Comparison of ENCODE assay signal across 11 cellular contexts in the genomic region with DNA sequence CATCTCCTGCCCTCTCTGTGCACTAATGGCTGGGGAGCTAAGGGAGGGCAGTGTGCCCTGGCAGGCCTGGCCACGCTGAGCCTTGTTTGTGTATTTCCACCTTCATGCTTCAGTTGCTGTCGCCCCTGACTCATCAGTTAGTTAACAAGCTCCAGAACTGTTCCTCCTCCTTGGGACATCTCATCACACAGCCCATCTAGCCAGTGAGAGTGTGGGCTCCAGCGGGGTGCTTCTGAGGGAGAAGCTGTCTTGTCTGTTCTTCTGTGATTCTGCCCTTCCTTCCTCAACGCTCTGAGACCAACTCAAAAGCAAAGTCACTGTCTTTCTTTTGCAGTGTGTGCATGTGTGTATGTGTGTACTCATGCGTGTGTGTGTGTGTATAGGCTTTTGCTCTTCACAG. TPM values are rescaled to one million over a fixed set of nuclear protein-coding genes. Genes with fewer than 3 reads are reported as not detected.
A peak's percentile ranks its signal among the peaks of the same experiment; 100 is the strongest.
DNase-seq lines count a peak whose midpoint lies in the region; ATAC-seq and TF ChIP-seq lines count a peak whose summit lies in the region.
"Had no signal": no experiment of that assay in that cellular context is flagged by ENCODE, and none has a peak within 500 bp of the region (broad histone marks: within the 10 kb centered on the region; RNA-seq: fewer than 3 reads in every experiment).

No MANE protein-coding gene starts in this region.

- no peak overlapping the region for H3K27ac Mint-ChIP-seq in stimulated activated effector memory CD8-positive, alpha-beta T cell treated with anti-CD3 and anti-CD28 coated beads, Interleukin-12 subunit alpha, Interleukin-12 subunit beta, amount 100 ng/mL, for 72 hours
- H3K27ac Mint-ChIP-seq in WTC11 (no peak overlapping the region), Calu3 (ENCODE audit: unreplicated experiment) (no peak overlapping the region)
- H3K27ac Mint-ChIP-seq: activated naive CD8-positive, alpha-beta T cell treated with anti-CD3 and anti-CD28 coated beads for 36 hours had no signal

- BruUV-seq in Calu3 (replicated peaks; lab: Mats Ljungman, UMichigan), result no TSS peak

- peak; percentile 21 for ATAC-seq in stimulated activated effector memory CD8-positive, alpha-beta T cell treated with anti-CD3 and anti-CD28 coated beads, Interleukin-12 subunit alpha, Interleukin-12 subunit beta, amount 100 ng/mL, for 72 hours
- ATAC-seq in WTC11, result no peak

- no peaks in the 10 kb centered on the region for H3K4me1 ChIP-seq in HAP-1

- no peaks in the 10 kb centered on the region for H3K4me1 Mint-ChIP-seq in stimulated activated effector memory CD8-positive, alpha-beta T cell treated with anti-CD3 and anti-CD28 coated beads, Interleukin-12 subunit alpha, Interleukin-12 subunit beta, amount 100 ng/mL, for 72 hours
- H3K4me1 Mint-ChIP-seq in WTC11, result peaks cover 12% of the 10 kb centered on the region
- peaks cover 9% of the 10 kb centered on the region for H3K4me1 Mint-ChIP-seq in Calu3 (ENCODE audit: low read depth, unreplicated experiment)
- H3K4me1 Mint-ChIP-seq: activated naive CD8-positive, alpha-beta T cell treated with anti-CD3 and anti-CD28 coated beads for 36 hours had no signal

- no peaks in the 10 kb centered on the region for H3K9me3 ChIP-seq in HAP-1

- no peaks in the 10 kb centered on the region for H3K36me3 ChIP-seq in HAP-1 (replicated peaks)

- H3K27me3 ChIP-seq in HAP-1 (ENCODE audit: low read depth), result no peaks in the 10 kb centered on the region

- no peak overlapping the region for H3K4me3 Mint-ChIP-seq in stimulated activated effector memory CD8-positive, alpha-beta T cell treated with anti-CD3 and anti-CD28 coated beads, Interleukin-12 subunit alpha, Interleukin-12 subunit beta, amount 100 ng/mL, for 72 hours
- H3K4me3 Mint-ChIP-seq in WTC11 (no peak overlapping the region), Calu3 (ENCODE audit: low read depth, unreplicated experiment) (no peak overlapping the region)
- H3K4me3 Mint-ChIP-seq: activated naive CD8-positive, alpha-beta T cell treated with anti-CD3 and anti-CD28 coated beads for 36 hours had no signal

- intact Hi-C loops in Calu3 (cut with micrococcal nuclease; ENCODE audit: unreplicated experiment), result no loop called here

- in situ Hi-C loops in HAP-1 (cut with MboI; ENCODE audit: low sequenced_read_pairs), result no loop called here

- H3K9me3 Mint-ChIP-seq in stimulated activated effector memory CD8-positive, alpha-beta T cell treated with anti-CD3 and anti-CD28 coated beads, Interleukin-12 subunit alpha, Interleukin-12 subunit beta, amount 100 ng/mL, for 72 hours, result peaks cover 4% of the 10 kb centered on the region
- peaks cover 17% of the 10 kb centered on the region for H3K9me3 Mint-ChIP-seq in WTC11
- H3K9me3 Mint-ChIP-seq in Calu3 (ENCODE audit: low read depth, unreplicated experiment), result peaks cover 5% of the 10 kb centered on the region
- H3K9me3 Mint-ChIP-seq: activated naive CD8-positive, alpha-beta T cell treated with anti-CD3 and anti-CD28 coated beads for 36 hours had no signal

- H3K27me3 Mint-ChIP-seq in WTC11 (ENCODE audit: low read depth), result no peaks in the 10 kb centered on the region
- H3K27me3 Mint-ChIP-seq in Calu3 (ENCODE audit: unreplicated experiment), result no peaks in the 10 kb centered on the region
- H3K27me3 Mint-ChIP-seq: activated naive CD8-positive, alpha-beta T cell treated with anti-CD3 and anti-CD28 coated beads for 36 hours had no signal

- H3K4me3 ChIP-seq in HAP-1, result no peak overlapping the region

- POLR2A ChIA-PET in WTC11 (lab: Charles Lee), result no interaction called here

- DNase-seq in NCI-H510A (lab: John Stamatoyannopoulos, UW), result peak; percentile 4
- no peak for DNase-seq in NCI-H510A treated with DMSO at 0.1 percent for 48 hours (lab: John Stamatoyannopoulos, UW)
- DNase-seq in MV-4-11 (lab: John Stamatoyannopoulos, UW), result peak; percentile 4
- DNase-seq in dedifferentiated amniotic fluid mesenchymal stem cell (ENCODE audit: extremely low spot score), result peak; percentile 63
- DNase-seq in stimulated activated effector memory CD8-positive, alpha-beta T cell treated with anti-CD3 and anti-CD28 coated beads, Interleukin-12 subunit alpha, Interleukin-12 subunit beta, amount 100 ng/mL, for 72 hours (ENCODE audit: low spot score in 2 of 2), result no peak
- DNase-seq in WTC11 (ENCODE audit: low spot score), result no peak
- no peak for DNase-seq in HAP-1 (ENCODE audit: low spot score in 2 of 2)
- no peak for DNase-seq in Calu3
- DNase-seq: activated naive CD8-positive, alpha-beta T cell treated with anti-CD3 and anti-CD28 coated beads for 36 hours; foreskin melanocyte; NCI-H2081 had no signal

- TF ChIP-seq CTCF in WTC11 (IDR thresholded peaks at IDR 0.05) (no peak), Calu3 (IDR thresholded peaks at IDR 0.05; ENCODE audit: unreplicated experiment) (no peak)

- CTCF ChIA-PET in WTC11 (lab: Charles Lee) (interaction anchor here (0.6 kb wide), 1 partner anchor 97 kb away, joined by 3 read pairs; no protein-coding TSS in a partner anchor), Calu3 (lab: Charles Lee) (interaction anchor here (1.5 kb wide), 1 partner anchor 19 kb away, joined by 3 read pairs; no protein-coding TSS in a partner anchor)

- H3K36me3 Mint-ChIP-seq in stimulated activated effector memory CD8-positive, alpha-beta T cell treated with anti-CD3 and anti-CD28 coated beads, Interleukin-12 subunit alpha, Interleukin-12 subunit beta, amount 100 ng/mL, for 72 hours, result no peaks in the 10 kb centered on the region
- H3K36me3 Mint-ChIP-seq in WTC11 (peaks cover 6% of the 10 kb centered on the region), Calu3 (ENCODE audit: insufficient read depth, unreplicated experiment) (no peaks in the 10 kb centered on the region)
- H3K36me3 Mint-ChIP-seq: activated naive CD8-positive, alpha-beta T cell treated with anti-CD3 and anti-CD28 coated beads for 36 hours had no signal

TF ChIP-seq in WTC11, 78 proteins besides CTCF, POLR2A, EP300 and RAD21 (continues in another document):
- TF ChIP-seq SOX15 (CRISPR knock-in tag; IDR thresholded peaks at IDR 0.05), result no peak
- TF ChIP-seq, protein P1, sequence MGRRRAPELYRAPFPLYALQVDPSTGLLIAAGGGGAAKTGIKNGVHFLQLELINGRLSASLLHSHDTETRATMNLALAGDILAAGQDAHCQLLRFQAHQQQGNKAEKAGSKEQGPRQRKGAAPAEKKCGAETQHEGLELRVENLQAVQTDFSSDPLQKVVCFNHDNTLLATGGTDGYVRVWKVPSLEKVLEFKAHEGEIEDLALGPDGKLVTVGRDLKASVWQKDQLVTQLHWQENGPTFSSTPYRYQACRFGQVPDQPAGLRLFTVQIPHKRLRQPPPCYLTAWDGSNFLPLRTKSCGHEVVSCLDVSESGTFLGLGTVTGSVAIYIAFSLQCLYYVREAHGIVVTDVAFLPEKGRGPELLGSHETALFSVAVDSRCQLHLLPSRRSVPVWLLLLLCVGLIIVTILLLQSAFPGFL (CRISPR knock-in tag; IDR thresholded peaks at IDR 0.05; ENCODE audit: borderline replicate concordance), result no peak
- TF ChIP-seq SMAD3 (CRISPR knock-in tag; IDR thresholded peaks at IDR 0.05; ENCODE audit: borderline replicate concordance), result no peak
- TF ChIP-seq ZNF232 (CRISPR knock-in tag; IDR thresholded peaks at IDR 0.05), result no peak
- TF ChIP-seq ZNF317 (CRISPR knock-in tag; IDR thresholded peaks at IDR 0.05; ENCODE audit: borderline replicate concordance, low read depth), result no peak
- TF ChIP-seq, protein P2, sequence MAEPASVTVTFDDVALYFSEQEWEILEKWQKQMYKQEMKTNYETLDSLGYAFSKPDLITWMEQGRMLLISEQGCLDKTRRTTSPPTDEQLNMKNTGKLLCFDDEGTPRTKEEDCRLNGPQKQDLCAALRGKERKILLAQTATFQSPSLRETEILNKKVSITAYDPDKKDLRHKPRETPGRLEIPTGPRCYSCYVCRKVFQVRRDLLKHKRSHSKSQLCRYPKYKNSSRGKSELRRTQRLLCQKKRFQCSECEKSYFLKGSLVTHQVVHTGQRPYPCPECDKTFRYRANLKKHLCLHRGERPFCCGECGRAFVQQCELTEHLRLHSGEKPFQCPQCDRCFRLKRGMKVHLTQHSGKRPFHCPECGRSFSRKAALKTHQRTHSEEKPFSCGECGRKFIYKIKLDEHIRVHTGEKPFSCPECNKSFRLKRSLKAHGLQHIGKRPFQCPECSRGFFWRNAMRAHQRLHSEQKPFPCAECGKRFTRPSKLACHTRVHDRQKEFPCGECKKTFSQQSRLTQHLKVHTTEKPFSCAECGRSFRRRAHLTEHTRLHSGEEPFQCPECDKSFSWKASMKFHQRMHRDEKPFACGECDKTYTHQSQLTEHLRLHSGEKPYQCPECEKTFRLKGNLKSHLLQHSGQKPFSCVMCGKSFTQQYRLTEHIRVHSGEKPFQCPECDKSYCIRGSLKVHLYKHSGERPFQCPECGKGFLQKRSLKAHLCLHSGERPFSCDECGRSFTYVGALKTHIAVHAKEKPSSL (CRISPR knock-in tag; conservative IDR thresholded peaks at IDR 0.05), result no peak
- TF ChIP-seq, protein P3, sequence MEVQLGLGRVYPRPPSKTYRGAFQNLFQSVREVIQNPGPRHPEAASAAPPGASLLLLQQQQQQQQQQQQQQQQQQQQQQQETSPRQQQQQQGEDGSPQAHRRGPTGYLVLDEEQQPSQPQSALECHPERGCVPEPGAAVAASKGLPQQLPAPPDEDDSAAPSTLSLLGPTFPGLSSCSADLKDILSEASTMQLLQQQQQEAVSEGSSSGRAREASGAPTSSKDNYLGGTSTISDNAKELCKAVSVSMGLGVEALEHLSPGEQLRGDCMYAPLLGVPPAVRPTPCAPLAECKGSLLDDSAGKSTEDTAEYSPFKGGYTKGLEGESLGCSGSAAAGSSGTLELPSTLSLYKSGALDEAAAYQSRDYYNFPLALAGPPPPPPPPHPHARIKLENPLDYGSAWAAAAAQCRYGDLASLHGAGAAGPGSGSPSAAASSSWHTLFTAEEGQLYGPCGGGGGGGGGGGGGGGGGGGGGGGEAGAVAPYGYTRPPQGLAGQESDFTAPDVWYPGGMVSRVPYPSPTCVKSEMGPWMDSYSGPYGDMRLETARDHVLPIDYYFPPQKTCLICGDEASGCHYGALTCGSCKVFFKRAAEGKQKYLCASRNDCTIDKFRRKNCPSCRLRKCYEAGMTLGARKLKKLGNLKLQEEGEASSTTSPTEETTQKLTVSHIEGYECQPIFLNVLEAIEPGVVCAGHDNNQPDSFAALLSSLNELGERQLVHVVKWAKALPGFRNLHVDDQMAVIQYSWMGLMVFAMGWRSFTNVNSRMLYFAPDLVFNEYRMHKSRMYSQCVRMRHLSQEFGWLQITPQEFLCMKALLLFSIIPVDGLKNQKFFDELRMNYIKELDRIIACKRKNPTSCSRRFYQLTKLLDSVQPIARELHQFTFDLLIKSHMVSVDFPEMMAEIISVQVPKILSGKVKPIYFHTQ (CRISPR knock-in tag; IDR thresholded peaks at IDR 0.05), result no peak
- no peak for TF ChIP-seq NFYB (CRISPR knock-in tag; conservative IDR thresholded peaks at IDR 0.05; ENCODE audit: low read depth)
- TF ChIP-seq EMX1 (CRISPR knock-in tag; IDR thresholded peaks at IDR 0.05), result no peak
- TF ChIP-seq ZNF416 (CRISPR knock-in tag; IDR thresholded peaks at IDR 0.05), result no peak
- no peak for TF ChIP-seq ZNF396 (CRISPR knock-in tag; IDR thresholded peaks at IDR 0.05; ENCODE audit: borderline replicate concordance)

RNA-seq across cellular contexts. Expression of a gene that starts 58.3 kb away (rescaled TPM):
- 9.1 to 12.7 TPM (median 9.2 TPM) in 3 replicates for total RNA-seq in WTC11 (2021)
- 30.8 and 32.0 TPM in 2 replicates for total RNA-seq in Calu3 (2022)

Comparison
In these comparisons a context has a peak if more than half of its experiments do, and no peak if none do; other contexts are left out.
1. DNase-seq: peak in NCI-H510A (single experiment), MV-4-11 (single experiment) and dedifferentiated amniotic fluid mesenchymal stem cell (single experiment); none in NCI-H510A treated with DMSO at 0.1 percent for 48 hours (single experiment), stimulated activated effector memory CD8-positive, alpha-beta T cell treated with anti-CD3 and anti-CD28 coated beads, Interleukin-12 subunit alpha, Interleukin-12 subunit beta, amount 100 ng/mL, for 72 hours (0 of 2), WTC11 (single experiment), HAP-1 (0 of 2) and Calu3 (single experiment).